Comparison of ENCODE assay signal across 11 cellular contexts in the genomic region with DNA sequence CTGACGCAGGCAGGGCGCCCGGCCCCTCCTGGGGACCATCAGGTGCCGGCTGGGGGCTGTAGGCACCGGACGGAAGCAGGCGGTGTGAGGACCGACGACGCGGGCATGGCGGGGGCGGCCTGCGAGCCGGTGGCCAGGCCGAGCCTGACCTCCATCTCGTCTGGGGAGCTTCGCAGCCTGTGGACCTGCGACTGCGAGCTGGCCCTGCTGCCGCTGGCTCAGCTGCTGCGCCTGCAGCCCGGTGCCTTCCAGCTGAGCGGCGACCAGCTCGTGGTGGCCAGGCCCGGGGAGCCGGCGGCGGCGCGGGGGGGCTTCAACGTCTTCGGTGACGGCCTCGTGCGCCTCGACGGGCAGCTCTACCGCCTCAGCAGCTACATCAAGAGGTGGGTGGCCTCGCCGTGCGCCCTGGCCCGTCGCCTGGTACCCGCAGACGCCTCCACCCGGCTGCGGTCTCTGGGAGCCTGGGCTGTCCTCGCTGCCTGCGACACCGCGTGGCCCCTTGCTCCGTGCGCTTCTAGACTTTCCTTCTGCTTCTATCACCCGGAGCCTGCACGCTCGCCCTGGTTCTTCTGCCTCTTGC. TPM values are rescaled to one million over a fixed set of nuclear protein-coding genes. Genes with fewer than 3 reads are reported as not detected.
DNase-seq lines count a peak whose midpoint lies in the region; ATAC-seq and TF ChIP-seq lines count a peak whose summit lies in the region.
"Had no signal": no experiment of that assay in that cellular context is flagged by ENCODE, and none has a peak within 500 bp of the region (broad histone marks: within the 10 kb centered on the region; RNA-seq: fewer than 3 reads in every experiment).

No MANE protein-coding gene starts in this region.

- H3K4me1 ChIP-seq in iPS-20b (ENCODE audit: insufficient read depth, low read length) (no peaks in the 10 kb centered on the region; the same call in 1 of the 2 replicates), sigmoid colon (peaks cover 0 to 31% (median 23%) of the 10 kb centered on the region in 4 donors)

- no peak for TF ChIP-seq POLR2A in sigmoid colon (IDR thresholded peaks at IDR 0.05)

- DNase-seq in H7 = peak; percentile 77
- peak; percentile 36 for DNase-seq in choroid plexus epithelial cell (ENCODE audit: low read depth)
- no peak for DNase-seq in sigmoid colon
- no peak for DNase-seq in Kasumi-1 (lab: John Stamatoyannopoulos, UW)
- DNase-seq: DND-41, NCI-H446 had no signal

- H3K9me3 ChIP-seq in iPS-20b (ENCODE audit: insufficient read depth, low read depth, low read length) (no peaks in the 10 kb centered on the region), sigmoid colon (no peaks in the 10 kb centered on the region)
- H3K9me3 ChIP-seq: adrenal gland had no signal

- TF ChIP-seq EP300 in sigmoid colon (IDR thresholded peaks at IDR 0.05) = no peak

- H3K27ac ChIP-seq in iPS-20b (ENCODE audit: low read length) (no peak overlapping the region), sigmoid colon (peak overlapping the region; percentile 52 to 77 (median 68))

- no peaks in the 10 kb centered on the region for H3K36me3 ChIP-seq in H7 (replicated peaks; ENCODE audit: control insufficient read depth, insufficient read depth, low read length)
- no peaks in the 10 kb centered on the region for H3K36me3 ChIP-seq in iPS-20b (ENCODE audit: insufficient read depth, low read depth, low read length)
- no peaks in the 10 kb centered on the region for H3K36me3 ChIP-seq in sigmoid colon
- H3K36me3 ChIP-seq: adrenal gland had no signal

- no peak overlapping the region for H3K9ac ChIP-seq in iPS-20b (ENCODE audit: low read depth, low read length)

- H3K4me3 ChIP-seq in H7 (ENCODE audit: insufficient read depth, low read depth, low read length) (peak overlapping the region; percentile 27), choroid plexus epithelial cell (ENCODE audit: low read depth, low read length) (peak overlapping the region; percentile 61), iPS-20b (ENCODE audit: low read length) (peak overlapping the region; percentile 53; the same call in 1 of the 2 replicates), sigmoid colon (peak overlapping the region; percentile 26 to 54 (median 44))

- ATAC-seq in GM19397 (IDR thresholded peaks at IDR 0.05; ENCODE audit: unreplicated experiment) (no peak), GM19467 (IDR thresholded peaks at IDR 0.05; ENCODE audit: unreplicated experiment) (no peak), HG03571 (IDR thresholded peaks at IDR 0.05; ENCODE audit: unreplicated experiment) (no peak)

- peaks cover 27% of the 10 kb centered on the region for H3K27me3 ChIP-seq in H7 (ENCODE audit: control insufficient read depth, insufficient read depth, low read length)
- H3K27me3 ChIP-seq in iPS-20b (ENCODE audit: insufficient read depth, low read length) = peaks cover 54% of the 10 kb centered on the region
- peaks cover 9 to 26% (median 9%) of the 10 kb centered on the region in 3 donors for H3K27me3 ChIP-seq in sigmoid colon

- intact Hi-C loops in sigmoid colon (cut with DNase I) = no loop called here

- no peak for TF ChIP-seq CTCF in choroid plexus epithelial cell (conservative IDR thresholded peaks at IDR 0.05; ENCODE audit: low read depth, low read length)
- no peak for TF ChIP-seq CTCF in sigmoid colon (IDR thresholded peaks at IDR 0.05)

- WGBS in sigmoid colon, 2 donors = 8 to 11% methylated on average over 58 of the region's 58 CpGs

RNA-seq across cellular contexts. Expression of a gene that starts 0.4 kb away (rescaled TPM):
- 1.8 and 1.9 TPM in 2 replicates for total RNA-seq in H7 (2014; rRNA removed; shearing (Covaris generic))
- 10 to 100 TPM; 14.3 to 42.1 (median 20.1) TPM for total RNA-seq in sigmoid colon
- polyA plus RNA-seq in sigmoid colon = 10 to 100 TPM in 1 of 3 donors, 1 to 10 TPM in 2; 1.4 to 18.0 (median 5.0) TPM

RNA-seq across cellular contexts. Expression of a gene that starts 26.0 kb away (rescaled TPM):
- not detected in 2 replicates for total RNA-seq in H7 (2014; rRNA removed; shearing (Covaris generic))
- not detected for total RNA-seq in sigmoid colon
- polyA plus RNA-seq in sigmoid colon = not detected

Comparison
In these comparisons a context has a peak if more than half of its experiments do, and no peak if none do; other contexts are left out.
1. DNase-seq: peak in H7 (single experiment) and choroid plexus epithelial cell (single experiment); none in sigmoid colon (single experiment) and Kasumi-1 (0 of 2).
2. Peak in every context shown above with its lines, with median percentiles within 50 percentile points of each other: H3K4me3 ChIP-seq.